ENCODE assay signal across 8 cellular contexts in genomic region chr1:31944205-31945089, GRCh38. TPM values are rescaled to one million over a fixed set of nuclear protein-coding genes. Genes with fewer than 3 reads are reported as not detected.
A peak's percentile ranks its signal among the peaks of the same experiment; 100 is the strongest.
DNase-seq lines count a peak whose midpoint lies in the region; ATAC-seq and TF ChIP-seq lines count a peak whose summit lies in the region.

No MANE protein-coding gene starts in this region.

- peak overlapping the region; percentile 96 for H3K27ac ChIP-seq in HUES64 (ENCODE audit: low read depth, low read length)

- H3K4me3 ChIP-seq in HUES64 (ENCODE audit: low read length) = peak overlapping the region; percentile 58
- H3K4me3 ChIP-seq in choroid plexus epithelial cell (ENCODE audit: low read depth, low read length) = peak overlapping the region; percentile 51

- peaks cover 28% of the 10 kb centered on the region for H3K4me1 ChIP-seq in HUES64 (ENCODE audit: insufficient read depth, low read length)

- no peaks in the 10 kb centered on the region for H3K9me3 Mint-ChIP-seq in activated B cell treated with CpG ODN at 0.5 μM for 24 hours

- no peaks in the 10 kb centered on the region for H3K36me3 ChIP-seq in HUES64 (ENCODE audit: insufficient read depth, low read length)

- peak; percentile 77 for ATAC-seq in activated B cell treated with CpG ODN at 0.5 μM for 24 hours (ENCODE audit: low read depth)

- peaks cover 51% of the 10 kb centered on the region for H3K4me1 Mint-ChIP-seq in activated B cell treated with CpG ODN at 0.5 μM for 24 hours

- intact Hi-C loops in activated B cell treated with CpG ODN at 0.5 μM for 24 hours (cut with micrococcal nuclease) = loop anchor here (1.0 kb wide), 1 partner anchor 12 kb away; no protein-coding TSS in a partner anchor

- POLR2A ChIA-PET in activated B cell treated with CpG ODN at 0.5 μM for 24 hours (lab: Charles Lee) = interaction anchor here (0.5 to 10.4 kb wide), 24 partner anchors 9 to 1227 kb away, joined by 3 to 235 read pairs (median 6); partner anchors contain the start of genes EIF3I, PEF1, SPOCD1 and TMEM234

- DNase-seq in C1 segment of cervical spinal cord (lab: John Stamatoyannopoulos, UW) (peak in 10 of 14 donors; percentile 22 to 75 (median 45)), GM20000 (ENCODE audit: low spot score) (peak; percentile 89), activated B cell treated with CpG ODN at 0.5 μM for 24 hours (peak; percentile 75), choroid plexus epithelial cell (ENCODE audit: low read depth) (peak; percentile 88), left kidney (ENCODE audit: low read depth, low spot score) (peak; percentile 94), cerebellum (ENCODE audit: low spot score) (no peak)
- DNase-seq in stimulated activated CD4-positive, alpha-beta T cell treated with anti-CD3 and anti-CD28 coated beads, Interleukin-2, amount 100 ng/mL, for 4 hours (ENCODE audit: low read depth) = peak; percentile 74

- H3K4me3 Mint-ChIP-seq in activated B cell treated with CpG ODN at 0.5 μM for 24 hours = peak overlapping the region; percentile 89

- 4% methylated on average over 56 of the region's 56 CpGs for whole genome bisulfite sequencing in HUES64

- no peaks in the 10 kb centered on the region for H3K27me3 Mint-ChIP-seq in activated B cell treated with CpG ODN at 0.5 μM for 24 hours

- CTCF ChIA-PET in activated B cell treated with CpG ODN at 0.5 μM for 24 hours (lab: Charles Lee) = interaction anchor here (1.5 to 5.2 kb wide), 5 partner anchors 8 to 129 kb away, joined by 4 to 31 read pairs (median 7); partner anchors contain the start of gene SPOCD1

- no peaks in the 10 kb centered on the region for H3K9me3 ChIP-seq in HUES64 (ENCODE audit: insufficient read depth, low read depth, low read length)

- H3K9ac ChIP-seq in HUES64 (ENCODE audit: low read depth, low read length) = peak overlapping the region; percentile 89

- peak overlapping the region; percentile 91 for H3K27ac Mint-ChIP-seq in activated B cell treated with CpG ODN at 0.5 μM for 24 hours

- TF ChIP-seq CTCF in GM20000 (IDR thresholded peaks at IDR 0.05; ENCODE audit: extremely low read depth, missing control alignments) = no peak
- TF ChIP-seq CTCF in activated B cell treated with CpG ODN at 0.5 μM for 24 hours (IDR thresholded peaks at IDR 0.05) = no peak
- no peak for TF ChIP-seq CTCF in choroid plexus epithelial cell (conservative IDR thresholded peaks at IDR 0.05; ENCODE audit: low read depth, low read length)

- H3K36me3 Mint-ChIP-seq in activated B cell treated with CpG ODN at 0.5 μM for 24 hours (ENCODE audit: low read depth) = no peaks in the 10 kb centered on the region

- no peaks in the 10 kb centered on the region for H3K27me3 ChIP-seq in HUES64 (ENCODE audit: insufficient read depth, low read length)

RNA-seq across cellular contexts. Expression of gene PTP4A2, which starts 6.3 kb away (rescaled TPM):
- polyA plus RNA-seq in HUES64 (2013, experiment 1 of 2) = 155 TPM
- polyA plus RNA-seq in HUES64 (2013, experiment 2 of 2) = 148 TPM
- total RNA-seq in activated B cell treated with CpG ODN at 0.5 μM for 24 hours (249 and 275 TPM in 2 replicates), cerebellum (155 TPM)
